1 cellular context compared by ENCODE assay signal in the genomic region with DNA sequence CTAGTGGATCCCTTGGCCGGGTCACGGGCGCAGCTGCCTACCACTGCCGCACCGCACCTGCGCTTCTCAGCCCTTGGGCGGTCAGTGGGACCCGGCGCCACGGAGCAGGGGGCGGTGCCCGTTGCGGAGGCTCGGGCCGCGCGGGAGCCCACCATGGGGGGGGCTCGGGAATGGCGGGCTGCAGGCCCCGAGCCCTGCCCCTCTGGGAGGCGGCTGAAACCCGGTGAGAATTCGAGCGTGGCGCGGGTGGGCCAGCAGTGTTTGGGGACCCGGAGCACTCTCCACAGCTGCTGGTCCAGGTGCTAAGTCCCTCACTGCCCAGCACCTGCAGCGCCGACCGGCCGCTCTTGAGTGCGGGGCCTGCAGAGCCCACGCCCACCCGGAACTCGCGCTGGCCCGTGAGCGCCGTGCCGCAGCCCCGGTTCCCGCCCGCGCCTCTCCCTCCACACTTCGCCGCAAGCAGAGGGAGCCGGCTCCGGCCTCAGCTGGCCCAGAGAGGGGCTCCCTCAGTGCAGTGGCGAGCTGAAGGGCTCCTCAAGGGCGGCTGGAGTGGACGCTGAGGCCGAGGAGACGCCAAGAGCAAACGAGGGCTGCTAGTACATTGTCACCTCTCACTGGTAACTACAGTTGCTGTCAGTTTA.
TF ChIP-seq lines count a peak whose summit lies in the region.

No MANE protein-coding gene starts in this region.

TF ChIP-seq in H1, 55 proteins besides CTCF, POLR2A, EP300 and RAD21:
- no peak for TF ChIP-seq POLR2AphosphoS5 (IDR thresholded peaks at IDR 0.05; ENCODE audit: low read depth, low read length)
- TF ChIP-seq GTF2F1 (IDR thresholded peaks at IDR 0.05; ENCODE audit: borderline replicate concordance, low read depth, low read length): no peak
- no peak for TF ChIP-seq MAFK (IDR thresholded peaks at IDR 0.05; ENCODE audit: low read depth, low read length)
- no peak for TF ChIP-seq NANOG (IDR thresholded peaks at IDR 0.05; ENCODE audit: insufficient read depth, low read depth, low read length, poor library complexity, severe bottlenecking)
- no peak for TF ChIP-seq JUND (IDR thresholded peaks at IDR 0.05; ENCODE audit: low read length)
- TF ChIP-seq PHF8 (conservative IDR thresholded peaks at IDR 0.05; ENCODE audit: low read depth, low read length): no peak
- no peak for TF ChIP-seq RXRA (IDR thresholded peaks at IDR 0.05; ENCODE audit: insufficient read depth, low read depth, low read length)
- TF ChIP-seq ATF3 (IDR thresholded peaks at IDR 0.05; ENCODE audit: insufficient read depth, low read depth, low read length): no peak
- TF ChIP-seq RFX5 (IDR thresholded peaks at IDR 0.05; ENCODE audit: borderline replicate concordance, low read depth, low read length): no peak
- TF ChIP-seq JUN (IDR thresholded peaks at IDR 0.05; ENCODE audit: low read depth, low read length): no peak
- TF ChIP-seq SRF (IDR thresholded peaks at IDR 0.05; ENCODE audit: low read depth, low read length): no peak
- TF ChIP-seq FOSL1 (IDR thresholded peaks at IDR 0.05; ENCODE audit: insufficient read depth, low read depth, low read length): no peak
